Comparison of ENCODE assay signal across 12 cellular contexts in the genomic region with DNA sequence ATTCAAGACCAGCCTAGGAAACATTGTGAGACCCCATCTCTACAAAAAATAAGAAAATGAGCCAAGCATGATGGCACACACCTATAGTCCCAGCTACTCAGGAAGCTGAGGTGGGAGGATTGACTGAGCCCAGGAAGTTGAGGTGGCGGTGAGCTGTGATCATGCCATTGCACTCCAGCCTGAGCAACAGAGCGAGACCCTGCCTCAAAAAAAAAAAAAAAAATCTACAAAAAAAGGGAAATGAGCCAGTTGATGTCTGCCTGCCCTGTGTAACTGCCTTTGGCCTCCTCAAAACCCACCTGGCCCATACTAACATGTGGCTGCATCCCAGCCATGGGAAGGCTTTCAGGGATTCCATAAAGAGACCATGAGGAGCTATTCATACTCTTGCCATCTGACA. TPM values are rescaled to one million over a fixed set of nuclear protein-coding genes. Genes with fewer than 3 reads are reported as not detected.
DNase-seq lines count a peak whose midpoint lies in the region; ATAC-seq and TF ChIP-seq lines count a peak whose summit lies in the region.
"Had no signal": no experiment of that assay in that cellular context is flagged by ENCODE, and none has a peak within 500 bp of the region (broad histone marks: within the 10 kb centered on the region; RNA-seq: fewer than 3 reads in every experiment).

No MANE protein-coding gene starts in this region.

- DNase-seq in Peyer's patch (peak in 2 of 3 donors; percentile 75 to 79), COR-L47 (lab: John Stamatoyannopoulos, UW) (no peak), T1000 (lab: John Stamatoyannopoulos, UW) (no peak), NCI-H2227 treated with DMSO at 0.1 percent for 48 hours (lab: John Stamatoyannopoulos, UW) (no peak)
- peak; percentile 73 for DNase-seq in activated effector memory CD4-positive, alpha-beta T cell treated with anti-CD3 and anti-CD28 coated beads, Interleukin-2, amount 50 U/mL, for 16 hours
- DNase-seq in stimulated activated CD4-positive, alpha-beta T cell treated with anti-CD3 and anti-CD28 coated beads, Interleukin-15, amount 100 ng/mL, for 24 hours: peak; percentile 43
- DNase-seq: KBM-7, NCI-H1694, NCI-H526 had no signal

- H3K4me1 ChIP-seq in Peyer's patch: peaks cover 0 to 24% (median 16%) of the 10 kb centered on the region in 4 donors

- no peak for TF ChIP-seq CTCF in Peyer's patch (IDR thresholded peaks at IDR 0.05)

- peak overlapping the region; percentile 15; the same call in 1 of the 2 replicates for H3K4me3 ChIP-seq in GM08714 (ENCODE audit: low read length)
- no peak overlapping the region for H3K4me3 ChIP-seq in Peyer's patch

- H3K27ac ChIP-seq in Peyer's patch: peak overlapping the region in 1 of 4 donors; percentile 47

- no peaks in the 10 kb centered on the region for H3K9me3 ChIP-seq in Peyer's patch

- no peaks in the 10 kb centered on the region for H3K27me3 ChIP-seq in Peyer's patch

- no peak for TF ChIP-seq POLR2A in Peyer's patch (IDR thresholded peaks at IDR 0.05)

- no peak for ATAC-seq in GM18868 (IDR thresholded peaks at IDR 0.05; ENCODE audit: unreplicated experiment)

- H3K36me3 ChIP-seq in Peyer's patch: peaks cover 0 to 24% (median 0%) of the 10 kb centered on the region in 3 donors

RNA-seq across cellular contexts. Expression of a gene that starts 4.5 kb away (rescaled TPM):
- 10 to 100 TPM; 15.2 to 29.9 (median 24.0) TPM for total RNA-seq in Peyer's patch

RNA-seq across cellular contexts. Expression of a gene that starts 4.8 kb away (rescaled TPM):
- total RNA-seq in Peyer's patch: 1 to 10 TPM in 1 of 4 donors, under 1 TPM in 2, not detected in 1; 0.35 to 7.4 (median 0.94) TPM
- total RNA-seq: RPMI7951 had no signal

RNA-seq across cellular contexts. Expression of a gene that starts 40.2 kb away (rescaled TPM):
- 10 to 100 TPM; 23.9 to 38.2 (median 31.7) TPM for total RNA-seq in Peyer's patch

RNA-seq across cellular contexts. Expression of a gene that starts 44.8 kb away (rescaled TPM):
- total RNA-seq in Peyer's patch: 10 to 100 TPM; 55.5 to 82.5 (median 69.1) TPM

RNA-seq across cellular contexts. Expression of a gene that starts 45.6 kb away (rescaled TPM):
- total RNA-seq in Peyer's patch: 100 to 1,000 TPM in 2 of 4 donors, 10 to 100 TPM in 2; 64.8 to 138 (median 94.6) TPM

Comparison
In these comparisons a context has a peak if more than half of its experiments do, and no peak if none do; other contexts are left out.
1. DNase-seq: peak in Peyer's patch (2 of 3), activated effector memory CD4-positive, alpha-beta T cell treated with anti-CD3 and anti-CD28 coated beads, Interleukin-2, amount 50 U/mL, for 16 hours (single experiment) and stimulated activated CD4-positive, alpha-beta T cell treated with anti-CD3 and anti-CD28 coated beads, Interleukin-15, amount 100 ng/mL, for 24 hours (single experiment); none in COR-L47 (single experiment), T1000 (single experiment) and NCI-H2227 treated with DMSO at 0.1 percent for 48 hours (single experiment).